In genomic region chr4:118967393-118967792, GRCh38 we compare ENCODE assay signal across 10 cellular contexts.
A peak's percentile ranks its signal among the peaks of the same experiment; 100 is the strongest.
DNase-seq lines count a peak whose midpoint lies in the region; ATAC-seq and TF ChIP-seq lines count a peak whose summit lies in the region.
"Had no signal": no experiment of that assay in that cellular context is flagged by ENCODE, and none has a peak within 500 bp of the region (broad histone marks: within the 10 kb centered on the region; RNA-seq: fewer than 3 reads in every experiment).

No MANE protein-coding gene starts in this region.

- TF ChIP-seq CTCF in heart left ventricle (IDR thresholded peaks at IDR 0.05) (no peak), brain microvascular endothelial cell (IDR thresholded peaks at IDR 0.05; ENCODE audit: low read depth, low read length, missing control alignments) (no peak), lower lobe of right lung (IDR thresholded peaks at IDR 0.05) (no peak), uterus (IDR thresholded peaks at IDR 0.05) (no peak)

- no peaks in the 10 kb centered on the region for H3K27me3 ChIP-seq in heart left ventricle
- H3K27me3 ChIP-seq in brain microvascular endothelial cell (replicated peaks), result no peaks in the 10 kb centered on the region
- no peaks in the 10 kb centered on the region for H3K27me3 ChIP-seq in lower lobe of right lung (ENCODE audit: low read depth)
- H3K27me3 ChIP-seq in uterus, result no peaks in the 10 kb centered on the region

- peaks cover 2 to 87% (median 51%) of the 10 kb centered on the region in 12 donors for H3K4me1 ChIP-seq in heart left ventricle
- H3K4me1 ChIP-seq in lower lobe of right lung, result peaks cover 30% of the 10 kb centered on the region
- peaks cover 9 to 19% of the 10 kb centered on the region in 2 donors for H3K4me1 ChIP-seq in uterus

- DNase-seq in heart left ventricle, result no peak
- no peak for DNase-seq in cardiac septum (ENCODE audit: low spot score)
- DNase-seq in brain microvascular endothelial cell, result peak; percentile 33
- no peak for DNase-seq in lower lobe of right lung
- peak in 1 of 2 donors; percentile 43 for DNase-seq in uterus
- DNase-seq in GM19240 (ENCODE audit: insufficient read length, low spot score), result no peak
- DNase-seq: naive thymus-derived CD8-positive, alpha-beta T cell; NCI-H1105 had no signal

- intact Hi-C loops in heart left ventricle (cut with DNase I) (loop anchor here in 8 of 10 donors (5.0 to 10.0 kb wide), 6 partner anchors 73 to 225 kb away; partner anchors contain the start of gene SYNPO2 (in 2 of the 8)), cardiac septum (cut with DNase I) (no loop called here), lower lobe of right lung (cut with DNase I) (no loop called here), uterus (cut with DNase I; ENCODE audit: low total_unique reads) (loop anchor here (5.0 kb wide), 1 partner anchor 80 kb away; the partner anchor contains the start of gene SYNPO2)

- H3K36me3 ChIP-seq in heart left ventricle (peaks cover 0 to 2% (median 0%) of the 10 kb centered on the region in 9 donors), brain microvascular endothelial cell (replicated peaks) (no peaks in the 10 kb centered on the region), lower lobe of right lung (no peaks in the 10 kb centered on the region), uterus (no peaks in the 10 kb centered on the region)

- H3K9me3 ChIP-seq in heart left ventricle (no peaks in the 10 kb centered on the region), lower lobe of right lung (no peaks in the 10 kb centered on the region), uterus (no peaks in the 10 kb centered on the region)

- peak overlapping the region; percentile 7 to 86 (median 72) for H3K27ac ChIP-seq in heart left ventricle
- peak overlapping the region; percentile 49 for H3K27ac ChIP-seq in brain microvascular endothelial cell
- H3K27ac ChIP-seq in lower lobe of right lung, result peak overlapping the region; percentile 77
- peak overlapping the region; percentile 84 to 88 for H3K27ac ChIP-seq in uterus

- TF ChIP-seq POLR2A in heart left ventricle (IDR thresholded peaks at IDR 0.05) (no peak), uterus (IDR thresholded peaks at IDR 0.05) (no peak)

- in situ Hi-C loops in brain microvascular endothelial cell (cut with HindIII; ENCODE audit: low pct_ligation_motif_present, low sequenced_read_pairs), result loop anchor here (25.0 kb wide), 1 partner anchor 205 kb away; no protein-coding TSS in a partner anchor

- H3K4me3 ChIP-seq in heart left ventricle (no peak overlapping the region), brain microvascular endothelial cell (ENCODE audit: low read depth, low read length) (no peak overlapping the region), lower lobe of right lung (no peak overlapping the region), uterus (no peak overlapping the region)

- ATAC-seq in heart left ventricle (no peak), lower lobe of right lung (no peak), HG03520 (IDR thresholded peaks at IDR 0.05; ENCODE audit: unreplicated experiment) (no peak), HG02571 (IDR thresholded peaks at IDR 0.05; ENCODE audit: unreplicated experiment) (no peak)

- 70 to 79% (median 75%) methylated on average over 2 of the region's 2 CpGs for WGBS in heart left ventricle, 4 donors

Comparison
In these comparisons a context has a peak if more than half of its experiments do, and no peak if none do; other contexts are left out.
1. intact Hi-C loops: an anchor here in heart left ventricle (5.0 to 10.0 kb wide) and uterus (5.0 kb wide); none called in cardiac septum and lower lobe of right lung.